ENCODE assay signal across 1 cellular context in genomic region chrX:134821370-134821769, GRCh38.
TF ChIP-seq lines count a peak whose summit lies in the region.

No MANE protein-coding gene starts in this region.

TF ChIP-seq in WTC11, 78 proteins besides CTCF, POLR2A, EP300 and RAD21 (continued from another document):
- TF ChIP-seq ZNF532 (CRISPR knock-in tag; IDR thresholded peaks at IDR 0.05; ENCODE audit: borderline replicate concordance), result no peak
- TF ChIP-seq, protein P1, sequence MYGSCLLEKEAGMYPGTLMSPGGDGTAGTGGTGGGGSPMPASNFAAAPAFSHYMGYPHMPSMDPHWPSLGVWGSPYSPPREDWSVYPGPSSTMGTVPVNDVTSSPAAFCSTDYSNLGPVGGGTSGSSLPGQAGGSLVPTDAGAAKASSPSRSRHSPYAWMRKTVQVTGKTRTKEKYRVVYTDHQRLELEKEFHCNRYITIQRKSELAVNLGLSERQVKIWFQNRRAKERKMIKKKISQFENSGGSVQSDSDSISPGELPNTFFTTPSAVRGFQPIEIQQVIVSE (CRISPR knock-in tag; IDR thresholded peaks at IDR 0.05; ENCODE audit: borderline replicate concordance), result no peak
- TF ChIP-seq ATF6 (CRISPR knock-in tag; IDR thresholded peaks at IDR 0.05), result no peak
